Comparison of ENCODE assay signal across 17 cellular contexts in genomic region chr7:118082506-118082905, GRCh38.
"Had no signal": no experiment of that assay in that cellular context is flagged by ENCODE, and none has a peak within 500 bp of the region (broad histone marks: within the 10 kb centered on the region; RNA-seq: fewer than 3 reads in every experiment).

No MANE protein-coding gene starts in this region.

- H3K27me3 ChIP-seq: adrenal gland, ascending aorta, pancreas, spleen, tibial artery had no signal

- DNase-seq: activated CD4-positive, alpha-beta T cell treated with anti-CD3 and anti-CD28 coated beads, Interleukin-2, amount 50 U/mL, for 1 hour; activated CD4-positive, CD25-positive, alpha-beta regulatory T cell treated with anti-CD3 and anti-CD28 coated beads, Interleukin-2, amount 50 U/mL, for 72 hours; activated naive CD4-positive, alpha-beta T cell; activated T-cell treated with anti-CD3 and anti-CD28 coated beads, Interleukin-2, amount 50 U/mL, for 24 hours; adrenal gland; endodermal cell; hippocampal formation; left ventricle myocardium superior; pancreas; spleen; stimulated activated naive CD8-positive, alpha-beta T cell treated with anti-CD3 and anti-CD28 coated beads, Interleukin-15, amount 100 ng/mL, for 72 hours; T-helper 1 cell; tibial artery; WERI-Rb-1 had no signal

- ATAC-seq: left ventricle myocardium superior; pancreas; stimulated activated naive CD8-positive, alpha-beta T cell treated with anti-CD3 and anti-CD28 coated beads, Interleukin-15, amount 100 ng/mL, for 72 hours had no signal

- H3K4me1 ChIP-seq: adrenal gland, ascending aorta, pancreas, spleen, tibial artery had no signal

- H3K27ac ChIP-seq: adrenal gland, ascending aorta, coronary artery, epithelial cell of prostate, pancreas, spleen, tibial artery, WERI-Rb-1 had no signal

- H3K4me3 ChIP-seq: adrenal gland, ascending aorta, coronary artery, pancreas, spleen, tibial artery had no signal
